ENCODE assay signal across 9 cellular contexts in the genomic region with DNA sequence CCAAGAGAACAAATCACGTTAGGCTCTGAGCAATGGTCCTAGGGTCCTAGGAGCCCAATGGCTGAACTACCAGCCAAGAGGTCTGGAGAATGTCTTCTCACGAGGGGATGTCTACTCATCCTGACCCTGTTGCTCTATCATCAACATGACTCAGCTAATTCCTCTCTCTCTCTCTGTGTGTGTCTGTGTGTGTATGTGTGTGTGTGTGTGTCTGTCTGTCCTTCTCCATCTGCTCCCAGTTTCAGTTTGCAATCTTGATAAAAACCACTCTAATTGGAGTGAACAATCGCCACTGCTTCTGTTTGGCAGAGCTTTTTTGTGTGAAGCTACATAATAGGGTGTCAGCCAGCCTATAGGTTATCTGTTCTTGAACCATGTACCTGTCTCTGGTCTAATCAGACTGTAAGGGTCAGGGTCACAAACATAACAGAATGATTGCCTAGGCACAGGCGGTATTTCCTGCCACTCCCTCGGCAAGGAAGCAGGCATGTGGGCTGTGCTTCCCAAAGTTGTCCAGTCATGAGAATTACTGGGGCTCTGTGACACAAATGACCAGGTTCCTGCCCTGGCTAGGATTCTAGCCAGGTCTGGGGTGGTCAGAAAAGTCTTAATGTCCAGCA.
DNase-seq lines count a peak whose midpoint lies in the region; ATAC-seq and TF ChIP-seq lines count a peak whose summit lies in the region.
"Had no signal": no experiment of that assay in that cellular context is flagged by ENCODE, and none has a peak within 500 bp of the region (broad histone marks: within the 10 kb centered on the region; RNA-seq: fewer than 3 reads in every experiment).

No MANE protein-coding gene starts in this region.

- no peaks in the 10 kb centered on the region for H3K36me3 ChIP-seq in prostate gland

- H3K9me3 ChIP-seq in prostate gland: no peaks in the 10 kb centered on the region

- no peak overlapping the region for H3K27ac ChIP-seq in prostate gland

- peak; percentile 10 for DNase-seq in DMS 273 treated with DMSO at 0.1 percent for 48 hours (lab: John Stamatoyannopoulos, UW)
- peak; percentile 31 for DNase-seq in NCI-H69 (lab: John Stamatoyannopoulos, UW)
- DNase-seq in epithelial cell of esophagus (ENCODE audit: low read depth): peak; percentile 34
- DNase-seq in omental fat pad (ENCODE audit: low spot score): no peak
- no peak for DNase-seq in prostate gland (ENCODE audit: low spot score)
- no peak for DNase-seq in lower leg skin (ENCODE audit: low spot score in 2 of 2)
- DNase-seq in NCI-H1105 (lab: John Stamatoyannopoulos, UW): no peak
- DNase-seq: kidney had no signal

- no peak for TF ChIP-seq CTCF in epithelial cell of esophagus (IDR thresholded peaks at IDR 0.05; ENCODE audit: insufficient read depth, low read depth, low read length, missing control alignments)
- no peak for TF ChIP-seq CTCF in omental fat pad (IDR thresholded peaks at IDR 0.05)
- TF ChIP-seq CTCF in prostate gland (IDR thresholded peaks at IDR 0.05): no peak
- no peak for TF ChIP-seq CTCF in lower leg skin (IDR thresholded peaks at IDR 0.05)

- H3K4me3 ChIP-seq in epithelial cell of esophagus (ENCODE audit: low read length) (no peak overlapping the region), prostate gland (no peak overlapping the region), lower leg skin (ENCODE audit: low read depth, poor library complexity, severe bottlenecking) (no peak overlapping the region)

- WGBS in prostate gland: 67% methylated on average over 5 of the region's 5 CpGs
- 37 to 67% methylated on average over 5 of the region's 5 CpGs for WGBS in lower leg skin, 2 donors

- intact Hi-C loops in prostate gland (cut with DNase I) (no loop called here), lower leg skin (cut with DNase I; ENCODE audit: low total_unique reads) (no loop called here)

- ATAC-seq in omental fat pad (ENCODE audit: low FRiP score) (peak; percentile 47), GM18870 (IDR thresholded peaks at IDR 0.05; ENCODE audit: unreplicated experiment) (no peak)

- H3K4me1 ChIP-seq in prostate gland (replicated peaks): no peaks in the 10 kb centered on the region

- TF ChIP-seq POLR2A in prostate gland (IDR thresholded peaks at IDR 0.05): no peak
- TF ChIP-seq POLR2A in lower leg skin (IDR thresholded peaks at IDR 0.05): no peak

- H3K27me3 ChIP-seq in prostate gland (replicated peaks; ENCODE audit: insufficient read depth): no peaks in the 10 kb centered on the region

Comparison
In these comparisons a context has a peak if more than half of its experiments do, and no peak if none do; other contexts are left out.
1. DNase-seq: peak in DMS 273 treated with DMSO at 0.1 percent for 48 hours (single experiment), NCI-H69 (single experiment) and epithelial cell of esophagus (single experiment); none in omental fat pad (single experiment), prostate gland (single experiment), lower leg skin (0 of 2) and NCI-H1105 (single experiment).